In genomic region chr20:58127731-58128130, GRCh38 we compare ENCODE assay signal across 13 cellular contexts.
DNase-seq lines count a peak whose midpoint lies in the region; ATAC-seq and TF ChIP-seq lines count a peak whose summit lies in the region.
"Had no signal": no experiment of that assay in that cellular context is flagged by ENCODE, and none has a peak within 500 bp of the region (broad histone marks: within the 10 kb centered on the region; RNA-seq: fewer than 3 reads in every experiment).

No MANE protein-coding gene starts in this region.

- no peaks in the 10 kb centered on the region for H3K79me1 ChIP-seq in H9 (ENCODE audit: insufficient read depth, low read depth, low read length, poor library complexity, severe bottlenecking)

- CTCF ChIA-PET in A673 (lab: Charles Lee): no interaction called here

- no peak overlapping the region for H2BK20ac ChIP-seq in H9 (ENCODE audit: low read depth, low read length, poor library complexity, severe bottlenecking)

- no peak overlapping the region for H3K4me2 ChIP-seq in H9 (ENCODE audit: insufficient read depth, insufficient read length, low read length)

- H4K20me1 ChIP-seq in H9 (ENCODE audit: control insufficient read depth, insufficient read depth, insufficient read length): no peaks in the 10 kb centered on the region

- DNase-seq in A673 (ENCODE audit: low spot score) (peak; percentile 15), H9 (peak; percentile 10), glomerular visceral epithelial cell (ENCODE audit: extremely low spot score) (peak; percentile 68), middle frontal gyrus (ENCODE audit: extremely low spot score, low spot score) (no peak), NCI-H526 (lab: John Stamatoyannopoulos, UW) (no peak), H7 (no peak)
- DNase-seq: adrenal gland; CD4-positive, CD25-positive, alpha-beta regulatory T cell; hippocampal formation; KBM-7; nucleus accumbens had no signal

- H2BK15ac ChIP-seq in H9 (ENCODE audit: low read depth, low read length): no peak overlapping the region

- ATAC-seq in activated T-helper 17 cell treated with anti-CD3 and anti-CD28 coated beads, Interleukin-2, amount 50 U/mL, for 72 hours (replicated peaks): peak; percentile 56
- ATAC-seq in GM18505 (IDR thresholded peaks at IDR 0.05; ENCODE audit: unreplicated experiment): no peak

- H3K9me3 ChIP-seq in A673 (ENCODE audit: low read depth, low read length, poor library complexity, severe bottlenecking): peaks cover 6% of the 10 kb centered on the region
- H3K9me3 ChIP-seq in H9 (ENCODE audit: control insufficient read depth, low read depth, low read length): no peaks in the 10 kb centered on the region
- H3K9me3 ChIP-seq: adrenal gland had no signal

- H3K27me3 ChIP-seq in A673 (replicated peaks; ENCODE audit: insufficient read depth, low read depth, low read length, poor library complexity) (peaks cover 5% of the 10 kb centered on the region), H9 (ENCODE audit: insufficient read depth, low read length) (no peaks in the 10 kb centered on the region), H7 (ENCODE audit: control insufficient read depth, insufficient read depth, low read length) (no peaks in the 10 kb centered on the region)
- H3K27me3 ChIP-seq: adrenal gland had no signal

- no peak overlapping the region for H3K4me3 ChIP-seq in A673 (ENCODE audit: low read depth, low read length, poor library complexity, severe bottlenecking)
- H3K4me3 ChIP-seq in H7 (ENCODE audit: insufficient read depth, low read depth, low read length): no peak overlapping the region
- H3K4me3 ChIP-seq: adrenal gland had no signal

- no peak overlapping the region for H4K91ac ChIP-seq in H9 (ENCODE audit: insufficient read length, low read depth, low read length)

- peaks cover 22 to 27% of the 10 kb centered on the region in 2 experiments for H3K4me1 Mint-ChIP-seq in H9
- H3K4me1 Mint-ChIP-seq in activated T-helper 17 cell treated with anti-CD3 and anti-CD28 coated beads, Interleukin-2, amount 50 U/mL, for 72 hours: peaks cover 7% of the 10 kb centered on the region

- TF ChIP-seq POLR2A in GM18505 (IDR thresholded peaks at IDR 0.05; ENCODE audit: borderline replicate concordance, extremely low read depth, insufficient read depth, insufficient read length): no peak

- peaks cover 11% of the 10 kb centered on the region in 2 experiments for H3K9me3 Mint-ChIP-seq in H9
- peaks cover 13% of the 10 kb centered on the region for H3K9me3 Mint-ChIP-seq in activated T-helper 17 cell treated with anti-CD3 and anti-CD28 coated beads, Interleukin-2, amount 50 U/mL, for 72 hours

- H3K36me3 ChIP-seq in A673 (ENCODE audit: insufficient read depth, low read length, poor library complexity, severe bottlenecking) (no peaks in the 10 kb centered on the region), H7 (replicated peaks; ENCODE audit: control insufficient read depth, insufficient read depth, low read length) (no peaks in the 10 kb centered on the region)
- H3K36me3 ChIP-seq: adrenal gland had no signal

- no peak overlapping the region for H2BK12ac ChIP-seq in H9 (ENCODE audit: insufficient read length, low read depth, low read length)

- intact Hi-C loops in A673 (cut with micrococcal nuclease; ENCODE audit: unreplicated experiment): no loop called here

- H2BK120ac ChIP-seq in H9 (ENCODE audit: low read depth, low read length, poor library complexity, severe bottlenecking): no peak overlapping the region

- no peak overlapping the region for H4K8ac ChIP-seq in H9 (replicated peaks; ENCODE audit: insufficient read length, low read depth, low read length)

- no peak overlapping the region for H4K5ac ChIP-seq in H9 (ENCODE audit: insufficient read length, low read depth, low read length)

- POLR2A ChIA-PET in A673 (lab: Charles Lee; ENCODE audit: low non-redundant PET): no interaction called here

- H3K27ac Mint-ChIP-seq in H9: no peak overlapping the region
- no peak overlapping the region for H3K27ac Mint-ChIP-seq in activated T-helper 17 cell treated with anti-CD3 and anti-CD28 coated beads, Interleukin-2, amount 50 U/mL, for 72 hours
- H3K27ac Mint-ChIP-seq: CD4-positive, CD25-positive, alpha-beta regulatory T cell had no signal

- H3K23ac ChIP-seq in H9 (ENCODE audit: insufficient read length, low read depth, low read length): no peak overlapping the region

- no peak overlapping the region for H3T11ph ChIP-seq in H9 (ENCODE audit: low read length)

- no peaks in the 10 kb centered on the region for H3K23me2 ChIP-seq in H9 (ENCODE audit: insufficient read length, low read depth, low read length, poor library complexity, severe bottlenecking)

- no peak overlapping the region for H3K4ac ChIP-seq in H9 (ENCODE audit: low read depth, low read length)

- H2BK5ac ChIP-seq in H9 (ENCODE audit: insufficient read length, low read length): no peak overlapping the region

- no TSS peak for BruUV-seq in A673 (replicated peaks; lab: Mats Ljungman, UMichigan)

- H3K4me3 Mint-ChIP-seq in H9: no peak overlapping the region
- no peak overlapping the region for H3K4me3 Mint-ChIP-seq in activated T-helper 17 cell treated with anti-CD3 and anti-CD28 coated beads, Interleukin-2, amount 50 U/mL, for 72 hours
- H3K4me3 Mint-ChIP-seq: CD4-positive, CD25-positive, alpha-beta regulatory T cell had no signal

- no peaks in the 10 kb centered on the region for H3K4me1 ChIP-seq in A673 (ENCODE audit: insufficient read depth, low read length, poor library complexity, severe bottlenecking)
- H3K4me1 ChIP-seq in H9 (ENCODE audit: insufficient read depth, low read length): no peaks in the 10 kb centered on the region; the same call in 1 of the 2 replicates
- H3K4me1 ChIP-seq: adrenal gland had no signal

- TF ChIP-seq CTCF in A673 (conservative IDR thresholded peaks at IDR 0.05; ENCODE audit: low read depth, low read length) (no peak), H9 (conservative IDR thresholded peaks at IDR 0.05) (no peak)

- no peak overlapping the region for H3K56ac ChIP-seq in H9 (ENCODE audit: insufficient read length, low read depth, low read length)

- H3K9ac ChIP-seq in H9 (ENCODE audit: extremely low read depth, insufficient read length, low read length): no peak overlapping the region

- no peaks in the 10 kb centered on the region for H3K79me2 ChIP-seq in H9 (ENCODE audit: insufficient read depth, low read length)

- no peak overlapping the region for H2AFZ ChIP-seq in H9 (ENCODE audit: low read length)

- H3K18ac ChIP-seq in H9 (ENCODE audit: insufficient read length, low read depth, low read length): no peak overlapping the region

- H3K27ac ChIP-seq in A673 (ENCODE audit: low read depth, low read length, poor library complexity, severe bottlenecking) (no peak overlapping the region), H9 (ENCODE audit: insufficient read length, low read depth, low read length) (no peak overlapping the region)
- H3K27ac ChIP-seq: adrenal gland had no signal

- H3K14ac ChIP-seq in H9 (ENCODE audit: insufficient read depth, low read length): no peak overlapping the region

- H2AK5ac ChIP-seq in H9 (ENCODE audit: insufficient read length, low read length): no peak overlapping the region

- no peaks in the 10 kb centered on the region; a peak in 2 of 7 replicates for H3K36me3 Mint-ChIP-seq in H9 (ENCODE audit: insufficient read depth in 1 of 3, low read depth in 3 of 3)
- no peaks in the 10 kb centered on the region for H3K36me3 Mint-ChIP-seq in activated T-helper 17 cell treated with anti-CD3 and anti-CD28 coated beads, Interleukin-2, amount 50 U/mL, for 72 hours (ENCODE audit: low read depth)
- H3K36me3 Mint-ChIP-seq: CD4-positive, CD25-positive, alpha-beta regulatory T cell had no signal

- no CpG with 5 or more reads among the region's 6 CpGs for WGBS in H9 (ENCODE audit: extremely low coverage, insufficient read length, low lambda C conversion rate)

- no peaks in the 10 kb centered on the region; the same call in 1 of the 2 replicates for H3K27me3 Mint-ChIP-seq in H9 (ENCODE audit: low read depth)
- H3K27me3 Mint-ChIP-seq in activated T-helper 17 cell treated with anti-CD3 and anti-CD28 coated beads, Interleukin-2, amount 50 U/mL, for 72 hours: peaks cover 30% of the 10 kb centered on the region

Comparison
In these comparisons a context has a peak if more than half of its experiments do, and no peak if none do; other contexts are left out.
1. DNase-seq: peak in A673 (single experiment), H9 (single experiment) and glomerular visceral epithelial cell (single experiment); none in middle frontal gyrus (single experiment), NCI-H526 (0 of 2) and H7 (single experiment).